Comparison of ENCODE assay signal across 28 cellular contexts in the genomic region with DNA sequence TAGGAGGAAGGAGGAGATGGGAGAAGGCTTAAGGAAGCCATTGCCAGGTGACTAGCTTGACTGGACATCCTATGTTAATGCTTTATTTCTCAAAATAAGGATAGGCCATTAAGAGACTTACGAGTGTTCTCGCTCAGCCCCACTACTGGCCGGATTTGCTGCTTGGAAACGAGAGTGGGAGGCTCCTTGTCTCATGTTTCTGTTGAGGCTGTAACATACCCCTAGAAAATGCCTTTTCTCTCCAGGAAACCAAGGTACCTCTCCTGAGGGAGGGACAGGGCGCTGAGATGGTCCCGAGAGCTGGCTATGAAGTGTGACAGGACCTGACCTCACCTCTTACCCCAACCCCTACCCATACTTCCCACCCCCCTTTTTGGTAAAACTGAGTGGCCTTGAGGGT.
"Had no signal": no experiment of that assay in that cellular context is flagged by ENCODE, and none has a peak within 500 bp of the region (broad histone marks: within the 10 kb centered on the region; RNA-seq: fewer than 3 reads in every experiment).

No MANE protein-coding gene starts in this region.

- H3K27me3 ChIP-seq: adrenal gland, body of pancreas, colonic mucosa, esophagus muscularis mucosa, foreskin keratinocyte, gastrocnemius medialis had no signal

- H3K9me3 ChIP-seq: adrenal gland, body of pancreas, colonic mucosa, esophagus muscularis mucosa, gastrocnemius medialis, heart right ventricle had no signal

- H3K4me3 ChIP-seq: adrenal gland, body of pancreas, colonic mucosa, esophagus muscularis mucosa, gastrocnemius medialis, heart right ventricle had no signal

- H3K4me1 ChIP-seq: body of pancreas, colonic mucosa had no signal

- H3K27ac ChIP-seq: body of pancreas, colonic mucosa, foreskin keratinocyte had no signal

- H3K36me3 ChIP-seq: adrenal gland, colonic mucosa, esophagus muscularis mucosa, gastrocnemius medialis, heart right ventricle had no signal

- H3K9me3 Mint-ChIP-seq: activated CD8-positive, alpha-beta T cell treated with anti-CD3 and anti-CD28 coated beads for 36 hours; activated naive CD4-positive, alpha-beta T cell treated with anti-CD3 and anti-CD28 coated beads for 36 hours; activated naive CD4-positive, alpha-beta T cell treated with anti-CD3 and anti-CD28 coated beads, Interleukin-2, amount 50 U/mL, for 24 hours; activated naive CD8-positive, alpha-beta T cell treated with anti-CD3 and anti-CD28 coated beads for 36 hours; activated naive CD8-positive, alpha-beta T cell treated with anti-CD3 and anti-CD28 coated beads, Interleukin-2, amount 50 U/mL, for 24 hours; activated T-helper 1 cell treated with anti-CD3 and anti-CD28 coated beads, Interleukin-12 subunit alpha, Interleukin-12 subunit beta, Interleukin-2, Interleukin-4 antibody, amounts not matched to agents 30 ng/mL and 10 ng/mL and 1 ng/mL, durations not matched to agents 14 hours and 24 hours and 36 hours; activated T-helper 2 cell treated with anti-CD3 and anti-CD28 coated beads, Interferon-gamma antibody, Interleukin-2, Interleukin-4, amounts not matched to agents 10 μg/mL and 5 μg/mL and 100 μg/mL, durations not matched to agents 14 hours and 24 hours and 36 hours had no signal

- H3K27ac Mint-ChIP-seq: activated CD4-positive, alpha-beta T cell treated with anti-CD3 and anti-CD28 coated beads for 36 hours; activated CD8-positive, alpha-beta T cell treated with anti-CD3 and anti-CD28 coated beads for 36 hours; activated naive CD4-positive, alpha-beta T cell treated with anti-CD3 and anti-CD28 coated beads for 36 hours; activated naive CD4-positive, alpha-beta T cell treated with anti-CD3 and anti-CD28 coated beads, Interleukin-2, amount 50 U/mL, for 24 hours; activated naive CD8-positive, alpha-beta T cell treated with anti-CD3 and anti-CD28 coated beads for 36 hours; activated naive CD8-positive, alpha-beta T cell treated with anti-CD3 and anti-CD28 coated beads, Interleukin-2, amount 50 U/mL, for 24 hours; activated T-helper 1 cell treated with anti-CD3 and anti-CD28 coated beads, Interleukin-12 subunit alpha, Interleukin-12 subunit beta, Interleukin-2, Interleukin-4 antibody, amounts not matched to agents 30 ng/mL and 10 ng/mL and 1 ng/mL, durations not matched to agents 14 hours and 24 hours and 36 hours; activated T-helper 2 cell treated with anti-CD3 and anti-CD28 coated beads, Interferon-gamma antibody, Interleukin-2, Interleukin-4, amounts not matched to agents 10 μg/mL and 5 μg/mL and 100 μg/mL, durations not matched to agents 14 hours and 24 hours and 36 hours had no signal

- ATAC-seq: activated CD4-positive, alpha-beta T cell treated with anti-CD3 and anti-CD28 coated beads for 36 hours; activated CD8-positive, alpha-beta T cell treated with anti-CD3 and anti-CD28 coated beads for 36 hours; activated naive CD8-positive, alpha-beta T cell treated with anti-CD3 and anti-CD28 coated beads, Interleukin-2, amount 50 U/mL, for 24 hours; body of pancreas; foreskin keratinocyte; gastrocnemius medialis had no signal

- DNase-seq: activated CD4-positive, alpha-beta T cell treated with anti-CD3 and anti-CD28 coated beads for 36 hours; activated CD4-positive, alpha-beta T cell treated with anti-CD3 and anti-CD28 coated beads, Interleukin-2, amount 50 U/mL, for 1 hour; activated CD4-positive, alpha-beta T cell treated with anti-CD3 and anti-CD28 coated beads, Interleukin-2, amount 50 U/mL, for 48 hours; activated CD4-positive, CD25-positive, alpha-beta regulatory T cell; activated CD4-positive, CD25-positive, alpha-beta regulatory T cell treated with anti-CD3 and anti-CD28 coated beads, Interleukin-2, amount 50 U/mL, for 72 hours; activated CD8-positive, alpha-beta memory T cell treated with anti-CD3 and anti-CD28 coated beads for 24 hours; activated CD8-positive, alpha-beta T cell treated with anti-CD3 and anti-CD28 coated beads for 36 hours; activated effector memory CD4-positive, alpha-beta T cell treated with anti-CD3 and anti-CD28 coated beads, Interleukin-2, amount 50 U/mL, for 16 hours; activated naive CD4-positive, alpha-beta T cell treated with anti-CD3 and anti-CD28 coated beads for 36 hours; activated naive CD8-positive, alpha-beta T cell treated with anti-CD3 and anti-CD28 coated beads for 36 hours; activated naive CD8-positive, alpha-beta T cell treated with anti-CD3 and anti-CD28 coated beads, Interleukin-2, amount 50 U/mL, for 24 hours; activated T-cell treated with anti-CD3 and anti-CD28 coated beads, Interleukin-2, amount 50 U/mL, for 48 hours; adrenal gland; amygdala; aorta; body of pancreas; central memory CD4-positive, alpha-beta T cell; cerebellar nuclear complex; colonic mucosa; effector memory CD4-positive, alpha-beta T cell; erythroblast; foreskin keratinocyte; gastrocnemius medialis; heart right ventricle had no signal

- H3K4me3 Mint-ChIP-seq: activated CD4-positive, alpha-beta T cell treated with anti-CD3 and anti-CD28 coated beads for 36 hours; activated CD8-positive, alpha-beta T cell treated with anti-CD3 and anti-CD28 coated beads for 36 hours; activated naive CD4-positive, alpha-beta T cell treated with anti-CD3 and anti-CD28 coated beads for 36 hours; activated naive CD4-positive, alpha-beta T cell treated with anti-CD3 and anti-CD28 coated beads, Interleukin-2, amount 50 U/mL, for 24 hours; activated naive CD8-positive, alpha-beta T cell treated with anti-CD3 and anti-CD28 coated beads for 36 hours; activated naive CD8-positive, alpha-beta T cell treated with anti-CD3 and anti-CD28 coated beads, Interleukin-2, amount 50 U/mL, for 24 hours; activated T-helper 1 cell treated with anti-CD3 and anti-CD28 coated beads, Interleukin-12 subunit alpha, Interleukin-12 subunit beta, Interleukin-2, Interleukin-4 antibody, amounts not matched to agents 30 ng/mL and 10 ng/mL and 1 ng/mL, durations not matched to agents 14 hours and 24 hours and 36 hours had no signal

- H3K4me1 Mint-ChIP-seq: activated CD4-positive, alpha-beta T cell treated with anti-CD3 and anti-CD28 coated beads for 36 hours; activated naive CD4-positive, alpha-beta T cell treated with anti-CD3 and anti-CD28 coated beads, Interleukin-2, amount 50 U/mL, for 24 hours; activated naive CD8-positive, alpha-beta T cell treated with anti-CD3 and anti-CD28 coated beads, Interleukin-2, amount 50 U/mL, for 24 hours had no signal

- H3K36me3 Mint-ChIP-seq: activated naive CD4-positive, alpha-beta T cell treated with anti-CD3 and anti-CD28 coated beads, Interleukin-2, amount 50 U/mL, for 24 hours had no signal
